ENCODE assay signal across 1 cellular context in the genomic region with DNA sequence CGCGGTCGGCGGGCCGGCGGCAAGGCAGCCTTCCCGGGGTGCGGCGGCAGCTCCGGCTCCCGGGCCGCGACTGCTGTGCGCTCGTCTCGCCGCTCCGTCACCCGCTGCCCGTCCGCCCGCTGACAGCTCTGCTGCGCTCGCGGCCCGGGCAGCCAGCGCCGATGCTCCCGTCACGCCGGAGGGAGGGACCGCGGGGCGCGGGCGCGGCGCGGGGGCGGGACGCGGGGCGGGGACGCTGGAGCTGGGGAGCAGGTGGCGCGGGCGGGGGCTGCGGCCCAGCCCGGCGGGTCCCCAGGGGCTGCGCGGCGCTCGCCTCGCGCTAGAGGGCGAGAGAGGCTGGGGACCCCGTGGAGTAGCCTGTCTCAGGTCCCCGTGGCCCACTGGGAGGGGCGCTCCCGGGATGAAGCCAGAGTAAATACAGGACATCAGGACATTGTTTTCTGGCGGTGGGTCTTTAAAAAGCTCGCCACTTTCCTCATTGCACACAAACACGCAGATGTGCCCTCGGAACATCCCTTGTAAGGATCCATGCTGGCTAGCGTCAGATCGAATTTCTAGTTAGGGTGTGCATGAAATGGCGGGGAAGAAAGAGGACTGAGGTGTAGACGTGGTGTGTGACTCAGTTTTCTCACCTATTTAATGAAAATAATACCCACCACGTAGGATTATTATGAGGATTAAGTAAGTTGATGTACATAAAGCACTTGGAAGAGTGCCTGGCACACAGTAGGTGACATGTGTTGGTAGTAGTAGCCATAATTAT.
A peak's percentile ranks its signal among the peaks of the same experiment; 100 is the strongest.
TF ChIP-seq lines count a peak whose summit lies in the region.

A gene with protein sequence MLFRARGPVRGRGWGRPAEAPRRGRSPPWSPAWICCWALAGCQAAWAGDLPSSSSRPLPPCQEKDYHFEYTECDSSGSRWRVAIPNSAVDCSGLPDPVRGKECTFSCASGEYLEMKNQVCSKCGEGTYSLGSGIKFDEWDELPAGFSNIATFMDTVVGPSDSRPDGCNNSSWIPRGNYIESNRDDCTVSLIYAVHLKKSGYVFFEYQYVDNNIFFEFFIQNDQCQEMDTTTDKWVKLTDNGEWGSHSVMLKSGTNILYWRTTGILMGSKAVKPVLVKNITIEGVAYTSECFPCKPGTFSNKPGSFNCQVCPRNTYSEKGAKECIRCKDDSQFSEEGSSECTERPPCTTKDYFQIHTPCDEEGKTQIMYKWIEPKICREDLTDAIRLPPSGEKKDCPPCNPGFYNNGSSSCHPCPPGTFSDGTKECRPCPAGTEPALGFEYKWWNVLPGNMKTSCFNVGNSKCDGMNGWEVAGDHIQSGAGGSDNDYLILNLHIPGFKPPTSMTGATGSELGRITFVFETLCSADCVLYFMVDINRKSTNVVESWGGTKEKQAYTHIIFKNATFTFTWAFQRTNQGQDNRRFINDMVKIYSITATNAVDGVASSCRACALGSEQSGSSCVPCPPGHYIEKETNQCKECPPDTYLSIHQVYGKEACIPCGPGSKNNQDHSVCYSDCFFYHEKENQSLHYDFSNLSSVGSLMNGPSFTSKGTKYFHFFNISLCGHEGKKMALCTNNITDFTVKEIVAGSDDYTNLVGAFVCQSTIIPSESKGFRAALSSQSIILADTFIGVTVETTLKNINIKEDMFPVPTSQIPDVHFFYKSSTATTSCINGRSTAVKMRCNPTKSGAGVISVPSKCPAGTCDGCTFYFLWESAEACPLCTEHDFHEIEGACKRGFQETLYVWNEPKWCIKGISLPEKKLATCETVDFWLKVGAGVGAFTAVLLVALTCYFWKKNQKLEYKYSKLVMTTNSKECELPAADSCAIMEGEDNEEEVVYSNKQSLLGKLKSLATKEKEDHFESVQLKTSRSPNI (minus strand): TSS at position 130 of the 763 bp plus-strand sequence. CDS start 141 bp downstream, outside the sequence.

TF ChIP-seq in K562, 482 proteins besides CTCF, POLR2A, EP300 and RAD21 (continued from another document):
- TF ChIP-seq FIP1L1 (IDR thresholded peaks at IDR 0.05; ENCODE audit: low read depth, low read length, poor library complexity, severe bottlenecking): peak; percentile 18
- TF ChIP-seq BHLHE40 (IDR thresholded peaks at IDR 0.05; ENCODE audit: low read length): peak; percentile 76
- TF ChIP-seq MAZ (CRISPR knock-in tag; conservative IDR thresholded peaks at IDR 0.05 in 1 of 2, IDR thresholded peaks at IDR 0.05 in 1 of 2): peak; percentile 88 to 95
- TF ChIP-seq PHF8 (IDR thresholded peaks at IDR 0.05; ENCODE audit: borderline replicate concordance, low read length): peak; percentile 65; the same call in 1 of the 2 replicates
- TF ChIP-seq TAF9B (IDR thresholded peaks at IDR 0.05; ENCODE audit: partially characterized antibody): peak; percentile 33
- peak; percentile 71 for TF ChIP-seq RBFOX2 (IDR thresholded peaks at IDR 0.05; ENCODE audit: low read depth, low read length)
- no peak for TF ChIP-seq ZNF197 (CRISPR knock-in tag; IDR thresholded peaks at IDR 0.05; ENCODE audit: low read depth)
- 0 out of 2 replicates have a peak, but pooled peaks have one; percentile 30 for TF ChIP-seq NBN (IDR thresholded peaks at IDR 0.05; ENCODE audit: low read depth)
- TF ChIP-seq, protein P1, sequence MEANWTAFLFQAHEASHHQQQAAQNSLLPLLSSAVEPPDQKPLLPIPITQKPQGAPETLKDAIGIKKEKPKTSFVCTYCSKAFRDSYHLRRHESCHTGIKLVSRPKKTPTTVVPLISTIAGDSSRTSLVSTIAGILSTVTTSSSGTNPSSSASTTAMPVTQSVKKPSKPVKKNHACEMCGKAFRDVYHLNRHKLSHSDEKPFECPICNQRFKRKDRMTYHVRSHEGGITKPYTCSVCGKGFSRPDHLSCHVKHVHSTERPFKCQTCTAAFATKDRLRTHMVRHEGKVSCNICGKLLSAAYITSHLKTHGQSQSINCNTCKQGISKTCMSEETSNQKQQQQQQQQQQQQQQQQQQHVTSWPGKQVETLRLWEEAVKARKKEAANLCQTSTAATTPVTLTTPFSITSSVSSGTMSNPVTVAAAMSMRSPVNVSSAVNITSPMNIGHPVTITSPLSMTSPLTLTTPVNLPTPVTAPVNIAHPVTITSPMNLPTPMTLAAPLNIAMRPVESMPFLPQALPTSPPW (CRISPR knock-in tag; IDR thresholded peaks at IDR 0.05): peak; percentile 97
- TF ChIP-seq MTA3 (IDR thresholded peaks at IDR 0.05; ENCODE audit: borderline replicate concordance): peak; percentile 85; the same call in 1 of the 2 replicates
- peak; percentile 53 to 61; a peak in 3 of 4 replicates for TF ChIP-seq NRF1 (conservative IDR thresholded peaks at IDR 0.05 in 1 of 2, IDR thresholded peaks at IDR 0.05 in 1 of 2)
- TF ChIP-seq TSC22D4 (tag; IDR thresholded peaks at IDR 0.05): no peak
- peak; percentile 44 to 71; a peak in 2 of 4 replicates for TF ChIP-seq FOXK2 (conservative IDR thresholded peaks at IDR 0.05 in 1 of 2, IDR thresholded peaks at IDR 0.05 in 1 of 2; ENCODE audit: low read depth in 2 of 2)
- peak; percentile 60; the same call in 1 of the 2 replicates for TF ChIP-seq CBX1 (IDR thresholded peaks at IDR 0.05; ENCODE audit: low read depth)
- peak; percentile 53; the same call in 1 of the 2 replicates for TF ChIP-seq CC2D1A (IDR thresholded peaks at IDR 0.05)
